ENCODE assay signal across 2 cellular contexts in the genomic region with DNA sequence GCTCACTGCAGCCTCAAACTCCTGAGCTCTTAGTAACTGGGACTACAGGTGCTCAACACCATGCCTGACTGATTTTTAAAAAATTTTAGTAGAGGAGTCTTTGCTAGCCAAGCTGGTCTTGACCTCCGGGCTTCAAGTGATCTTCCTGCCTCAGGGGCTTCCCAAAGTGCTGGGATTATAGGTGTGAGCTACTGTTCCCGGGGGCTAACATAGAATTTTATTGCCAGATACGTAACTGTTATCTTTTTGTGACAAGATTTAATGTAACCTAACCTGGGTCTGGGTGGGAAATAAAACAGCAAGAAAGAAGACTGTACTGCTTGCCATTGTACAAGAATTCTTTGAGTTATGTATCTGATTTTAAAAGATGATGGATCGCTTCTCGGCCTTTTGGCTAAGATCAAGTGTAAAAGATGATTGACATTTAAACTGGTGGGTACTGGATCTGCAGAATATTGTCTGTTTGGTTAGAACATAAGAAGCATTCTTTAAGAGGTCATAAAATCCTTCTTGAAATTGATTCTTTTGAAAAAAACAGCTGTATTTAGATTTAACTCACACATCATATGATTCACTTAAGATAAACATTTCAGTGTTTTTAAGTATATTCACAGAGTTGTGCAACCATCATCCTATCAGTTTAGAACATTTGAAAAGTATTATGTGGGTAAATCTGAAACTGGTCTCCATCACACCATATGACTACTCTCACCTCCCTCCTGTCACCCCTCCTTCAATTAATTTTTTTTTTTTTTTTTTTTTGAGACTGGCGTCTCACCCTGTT.
TF ChIP-seq lines count a peak whose summit lies in the region.

No MANE protein-coding gene starts in this region.

TF ChIP-seq in SK-N-SH, 30 proteins besides CTCF, POLR2A, EP300 and RAD21 (continued from another document):
- TF ChIP-seq, protein P1, sequence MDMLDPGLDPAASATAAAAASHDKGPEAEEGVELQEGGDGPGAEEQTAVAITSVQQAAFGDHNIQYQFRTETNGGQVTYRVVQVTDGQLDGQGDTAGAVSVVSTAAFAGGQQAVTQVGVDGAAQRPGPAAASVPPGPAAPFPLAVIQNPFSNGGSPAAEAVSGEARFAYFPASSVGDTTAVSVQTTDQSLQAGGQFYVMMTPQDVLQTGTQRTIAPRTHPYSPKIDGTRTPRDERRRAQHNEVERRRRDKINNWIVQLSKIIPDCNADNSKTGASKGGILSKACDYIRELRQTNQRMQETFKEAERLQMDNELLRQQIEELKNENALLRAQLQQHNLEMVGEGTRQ (IDR thresholded peaks at IDR 0.05; ENCODE audit: borderline replicate concordance, low read depth, low read length): no peak
- TF ChIP-seq GABPA (IDR thresholded peaks at IDR 0.05; ENCODE audit: low read depth) (no peak), JUND (IDR thresholded peaks at IDR 0.05) (no peak), FOSL2 (IDR thresholded peaks at IDR 0.05; ENCODE audit: borderline replicate concordance, low read depth) (no peak), EZH2phosphoT487 (IDR thresholded peaks at IDR 0.05; ENCODE audit: borderline replicate concordance, low read depth) (no peak), TCF12 (IDR thresholded peaks at IDR 0.05) (no peak), MXI1 (IDR thresholded peaks at IDR 0.05; ENCODE audit: low read depth, low read length) (no peak), RXRA (IDR thresholded peaks at IDR 0.05; ENCODE audit: borderline replicate concordance, low read depth) (no peak), TEAD4 (IDR thresholded peaks at IDR 0.05; ENCODE audit: borderline replicate concordance, insufficient read depth) (no peak)
- TF ChIP-seq, protein P2, sequence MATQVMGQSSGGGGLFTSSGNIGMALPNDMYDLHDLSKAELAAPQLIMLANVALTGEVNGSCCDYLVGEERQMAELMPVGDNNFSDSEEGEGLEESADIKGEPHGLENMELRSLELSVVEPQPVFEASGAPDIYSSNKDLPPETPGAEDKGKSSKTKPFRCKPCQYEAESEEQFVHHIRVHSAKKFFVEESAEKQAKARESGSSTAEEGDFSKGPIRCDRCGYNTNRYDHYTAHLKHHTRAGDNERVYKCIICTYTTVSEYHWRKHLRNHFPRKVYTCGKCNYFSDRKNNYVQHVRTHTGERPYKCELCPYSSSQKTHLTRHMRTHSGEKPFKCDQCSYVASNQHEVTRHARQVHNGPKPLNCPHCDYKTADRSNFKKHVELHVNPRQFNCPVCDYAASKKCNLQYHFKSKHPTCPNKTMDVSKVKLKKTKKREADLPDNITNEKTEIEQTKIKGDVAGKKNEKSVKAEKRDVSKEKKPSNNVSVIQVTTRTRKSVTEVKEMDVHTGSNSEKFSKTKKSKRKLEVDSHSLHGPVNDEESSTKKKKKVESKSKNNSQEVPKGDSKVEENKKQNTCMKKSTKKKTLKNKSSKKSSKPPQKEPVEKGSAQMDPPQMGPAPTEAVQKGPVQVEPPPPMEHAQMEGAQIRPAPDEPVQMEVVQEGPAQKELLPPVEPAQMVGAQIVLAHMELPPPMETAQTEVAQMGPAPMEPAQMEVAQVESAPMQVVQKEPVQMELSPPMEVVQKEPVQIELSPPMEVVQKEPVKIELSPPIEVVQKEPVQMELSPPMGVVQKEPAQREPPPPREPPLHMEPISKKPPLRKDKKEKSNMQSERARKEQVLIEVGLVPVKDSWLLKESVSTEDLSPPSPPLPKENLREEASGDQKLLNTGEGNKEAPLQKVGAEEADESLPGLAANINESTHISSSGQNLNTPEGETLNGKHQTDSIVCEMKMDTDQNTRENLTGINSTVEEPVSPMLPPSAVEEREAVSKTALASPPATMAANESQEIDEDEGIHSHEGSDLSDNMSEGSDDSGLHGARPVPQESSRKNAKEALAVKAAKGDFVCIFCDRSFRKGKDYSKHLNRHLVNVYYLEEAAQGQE (IDR thresholded peaks at IDR 0.05; ENCODE audit: low read depth, low read length): no peak
- TF ChIP-seq, protein P3, sequence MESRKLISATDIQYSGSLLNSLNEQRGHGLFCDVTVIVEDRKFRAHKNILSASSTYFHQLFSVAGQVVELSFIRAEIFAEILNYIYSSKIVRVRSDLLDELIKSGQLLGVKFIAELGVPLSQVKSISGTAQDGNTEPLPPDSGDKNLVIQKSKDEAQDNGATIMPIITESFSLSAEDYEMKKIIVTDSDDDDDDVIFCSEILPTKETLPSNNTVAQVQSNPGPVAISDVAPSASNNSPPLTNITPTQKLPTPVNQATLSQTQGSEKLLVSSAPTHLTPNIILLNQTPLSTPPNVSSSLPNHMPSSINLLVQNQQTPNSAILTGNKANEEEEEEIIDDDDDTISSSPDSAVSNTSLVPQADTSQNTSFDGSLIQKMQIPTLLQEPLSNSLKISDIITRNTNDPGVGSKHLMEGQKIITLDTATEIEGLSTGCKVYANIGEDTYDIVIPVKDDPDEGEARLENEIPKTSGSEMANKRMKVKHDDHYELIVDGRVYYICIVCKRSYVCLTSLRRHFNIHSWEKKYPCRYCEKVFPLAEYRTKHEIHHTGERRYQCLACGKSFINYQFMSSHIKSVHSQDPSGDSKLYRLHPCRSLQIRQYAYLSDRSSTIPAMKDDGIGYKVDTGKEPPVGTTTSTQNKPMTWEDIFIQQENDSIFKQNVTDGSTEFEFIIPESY (IDR thresholded peaks at IDR 0.05; ENCODE audit: borderline replicate concordance, low read depth): no peak
TF ChIP-seq in SK-N-SH: peak in this region for 0.

TF ChIP-seq in SK-N-SH treated with all-trans-retinoic acid at 6 μM for 48 hours, 23 proteins besides CTCF, POLR2A, EP300 and RAD21 (continued from another document):
- TF ChIP-seq, protein P4, sequence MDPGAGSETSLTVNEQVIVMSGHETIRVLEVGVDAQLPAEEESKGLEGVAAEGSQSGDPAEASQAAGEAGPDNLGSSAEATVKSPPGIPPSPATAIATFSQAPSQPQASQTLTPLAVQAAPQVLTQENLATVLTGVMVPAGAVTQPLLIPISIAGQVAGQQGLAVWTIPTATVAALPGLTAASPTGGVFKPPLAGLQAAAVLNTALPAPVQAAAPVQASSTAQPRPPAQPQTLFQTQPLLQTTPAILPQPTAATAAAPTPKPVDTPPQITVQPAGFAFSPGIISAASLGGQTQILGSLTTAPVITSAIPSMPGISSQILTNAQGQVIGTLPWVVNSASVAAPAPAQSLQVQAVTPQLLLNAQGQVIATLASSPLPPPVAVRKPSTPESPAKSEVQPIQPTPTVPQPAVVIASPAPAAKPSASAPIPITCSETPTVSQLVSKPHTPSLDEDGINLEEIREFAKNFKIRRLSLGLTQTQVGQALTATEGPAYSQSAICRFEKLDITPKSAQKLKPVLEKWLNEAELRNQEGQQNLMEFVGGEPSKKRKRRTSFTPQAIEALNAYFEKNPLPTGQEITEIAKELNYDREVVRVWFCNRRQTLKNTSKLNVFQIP (CRISPR knock-in tag; IDR thresholded peaks at IDR 0.05; ENCODE audit: borderline replicate concordance, low read depth): no peak
- TF ChIP-seq TOX (CRISPR knock-in tag; IDR thresholded peaks at IDR 0.05; ENCODE audit: borderline replicate concordance) (no peak), BACH2 (CRISPR knock-in tag; IDR thresholded peaks at IDR 0.05; ENCODE audit: borderline replicate concordance) (no peak), ZC3H10 (CRISPR knock-in tag; IDR thresholded peaks at IDR 0.05) (no peak), ISL1 (CRISPR knock-in tag; IDR thresholded peaks at IDR 0.05) (no peak), ARNTL (CRISPR knock-in tag; IDR thresholded peaks at IDR 0.05; ENCODE audit: borderline replicate concordance, low read depth) (no peak)
